Comparison of ENCODE assay signal across 36 cellular contexts in the genomic region with DNA sequence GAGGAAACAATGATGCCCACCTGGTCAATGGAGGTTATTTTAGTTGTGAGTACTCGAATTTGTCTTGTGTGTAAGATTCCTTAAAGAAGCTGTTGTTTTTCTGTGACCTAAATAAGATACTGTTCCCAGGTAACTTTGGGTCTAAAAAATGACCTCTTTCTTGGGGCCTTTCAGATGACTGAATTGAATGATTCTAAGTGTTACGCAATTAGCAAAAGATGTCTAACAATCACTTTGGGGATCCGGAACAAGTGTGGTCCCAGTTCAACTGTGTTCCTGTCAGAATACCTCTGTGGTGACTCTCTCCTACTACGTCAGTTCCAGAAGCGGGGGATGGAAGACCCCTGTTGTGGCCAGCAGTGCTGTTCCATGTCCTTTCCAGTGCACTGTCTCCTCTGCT.
"Had no signal": no experiment of that assay in that cellular context is flagged by ENCODE, and none has a peak within 500 bp of the region (broad histone marks: within the 10 kb centered on the region; RNA-seq: fewer than 3 reads in every experiment).

No MANE protein-coding gene starts in this region.

- H3K9me3 ChIP-seq: body of pancreas, breast epithelium, Peyer's patch, SK-N-SH had no signal

- DNase-seq: activated CD4-positive, alpha-beta T cell treated with anti-CD3 and anti-CD28 coated beads for 36 hours; activated CD4-positive, alpha-beta T cell treated with anti-CD3 and anti-CD28 coated beads, Interleukin-2, amount 10 ng/mL, durations not matched to agents 7 days and 5 days; activated CD4-positive, alpha-beta T cell treated with anti-CD3 and anti-CD28 coated beads, Interleukin-2, amount 50 U/mL, for 48 hours; activated CD8-positive, alpha-beta T cell treated with anti-CD3 and anti-CD28 coated beads, Interleukin-2, amount 10 ng/mL, durations not matched to agents 7 days and 5 days; activated effector memory CD4-positive, alpha-beta T cell treated with Interleukin-2 at 50 U/mL for 16 hours; activated naive CD4-positive, alpha-beta T cell; activated naive CD4-positive, alpha-beta T cell treated with anti-CD3 and anti-CD28 coated beads, Interleukin-2, amount 50 U/mL, for 16 hours; activated naive CD8-positive, alpha-beta T cell treated with anti-CD3 and anti-CD28 coated beads for 36 hours; activated T-cell treated with anti-CD3 and anti-CD28 coated beads, Interleukin-2, amount 50 U/mL, for 4 hours; amniotic stem cell; body of pancreas; caudate nucleus; cerebellar nuclear complex; Karpas-422; KBM-7; NCI-H1105 treated with DMSO at 0.1 percent for 48 hours; NCI-H1436; NCI-H1694; NCI-H1930; NCI-H2081 treated with DMSO at 0.1 percent for 48 hours; NCI-H345; NCI-H524 treated with DMSO at 0.1 percent for 48 hours; NCI-H748 treated with DMSO at 0.1 percent for 48 hours; NK-92 treated with Interleukin-12 subunit alpha and Interleukin-12 subunit beta, amount 100 ng/mL, for 24 hours; PC-3; Peyer's patch; RPMI8226; SHP77 treated with DMSO at 0.1 percent for 48 hours; SK-N-SH had no signal

- H3K4me3 Mint-ChIP-seq: activated CD4-positive, alpha-beta T cell treated with anti-CD3 and anti-CD28 coated beads for 36 hours; activated CD4-positive, alpha-beta T cell treated with anti-CD3 and anti-CD28 coated beads, Interleukin-2, amount 10 ng/mL, durations not matched to agents 7 days and 5 days; activated CD8-positive, alpha-beta T cell treated with anti-CD3 and anti-CD28 coated beads, Interleukin-2, amount 10 ng/mL, durations not matched to agents 7 days and 5 days; activated naive CD8-positive, alpha-beta T cell treated with anti-CD3 and anti-CD28 coated beads for 36 hours; activated T-cell treated with anti-CD3 and anti-CD28 coated beads, Interleukin-2, amount 50 U/mL, for 4 hours; T-helper 1 cell treated with Interleukin-12 subunit alpha and Interleukin-12 subunit beta and Interleukin-4 antibody, amounts not matched to agents 30 μg/mL and 1 μg/mL, for 36 hours; T-helper 2 cell treated with Interferon-gamma antibody and Interleukin-4, amounts not matched to agents 5 μg/mL and 100 μg/mL, for 36 hours had no signal

- H3K9me3 Mint-ChIP-seq: activated CD4-positive, alpha-beta T cell treated with anti-CD3 and anti-CD28 coated beads, Interleukin-2, amount 10 ng/mL, durations not matched to agents 7 days and 5 days; activated naive CD8-positive, alpha-beta T cell treated with anti-CD3 and anti-CD28 coated beads for 36 hours; activated T-cell treated with anti-CD3 and anti-CD28 coated beads, Interleukin-2, amount 50 U/mL, for 4 hours; T-helper 1 cell treated with Interleukin-12 subunit alpha and Interleukin-12 subunit beta and Interleukin-4 antibody, amounts not matched to agents 30 μg/mL and 1 μg/mL, for 36 hours; T-helper 2 cell treated with Interferon-gamma antibody and Interleukin-4, amounts not matched to agents 5 μg/mL and 100 μg/mL, for 36 hours had no signal

- H3K9ac ChIP-seq: SK-N-SH had no signal

- H3K4me1 Mint-ChIP-seq: activated CD4-positive, alpha-beta T cell treated with anti-CD3 and anti-CD28 coated beads for 36 hours; activated CD4-positive, alpha-beta T cell treated with anti-CD3 and anti-CD28 coated beads, Interleukin-2, amount 10 ng/mL, durations not matched to agents 7 days and 5 days; activated naive CD8-positive, alpha-beta T cell treated with anti-CD3 and anti-CD28 coated beads for 36 hours had no signal

- H3K9me2 ChIP-seq: SK-N-SH had no signal

- H3K36me3 ChIP-seq: breast epithelium, Peyer's patch, SJSA1 had no signal

- H3K36me3 Mint-ChIP-seq: activated naive CD8-positive, alpha-beta T cell treated with anti-CD3 and anti-CD28 coated beads for 36 hours had no signal

- ATAC-seq: activated CD4-positive, alpha-beta T cell treated with anti-CD3 and anti-CD28 coated beads for 36 hours; activated CD4-positive, CD25-positive, alpha-beta regulatory T cell treated with anti-CD3 and anti-CD28 coated beads, Interleukin-2, amount 50 U/mL, for 24 hours; activated CD8-positive, alpha-beta T cell treated with anti-CD3 and anti-CD28 coated beads, Interleukin-2, amount 10 ng/mL, durations not matched to agents 7 days and 5 days; activated T-cell treated with anti-CD3 and anti-CD28 coated beads, Interleukin-2, amount 50 U/mL, for 4 hours; body of pancreas; PC-3 had no signal

- H3K27ac Mint-ChIP-seq: activated CD4-positive, alpha-beta T cell treated with anti-CD3 and anti-CD28 coated beads for 36 hours; activated CD4-positive, alpha-beta T cell treated with anti-CD3 and anti-CD28 coated beads, Interleukin-2, amount 10 ng/mL, durations not matched to agents 7 days and 5 days; activated CD8-positive, alpha-beta T cell treated with anti-CD3 and anti-CD28 coated beads, Interleukin-2, amount 10 ng/mL, durations not matched to agents 7 days and 5 days; activated naive CD8-positive, alpha-beta T cell treated with anti-CD3 and anti-CD28 coated beads for 36 hours; T-helper 1 cell treated with Interleukin-12 subunit alpha and Interleukin-12 subunit beta and Interleukin-4 antibody, amounts not matched to agents 30 μg/mL and 1 μg/mL, for 36 hours; T-helper 2 cell treated with Interferon-gamma antibody and Interleukin-4, amounts not matched to agents 5 μg/mL and 100 μg/mL, for 36 hours had no signal

- H3K27ac ChIP-seq: breast epithelium, Peyer's patch, SJSA1 had no signal

- H3K27me3 ChIP-seq: body of pancreas, breast epithelium, Peyer's patch, SJSA1 had no signal

- FAIRE-seq: astrocyte, TTC549 had no signal

- H3K4me2 ChIP-seq: SK-N-SH had no signal

- H3K4me3 ChIP-seq: body of pancreas, breast epithelium, Peyer's patch, SJSA1 had no signal

- H3K4me1 ChIP-seq: breast epithelium, Peyer's patch, SJSA1 had no signal
